ENCODE assay signal across 35 cellular contexts in genomic region chr6:112680076-112680475, GRCh38.
DNase-seq lines count a peak whose midpoint lies in the region; ATAC-seq and TF ChIP-seq lines count a peak whose summit lies in the region.
"Had no signal": no experiment of that assay in that cellular context is flagged by ENCODE, and none has a peak within 500 bp of the region (broad histone marks: within the 10 kb centered on the region; RNA-seq: fewer than 3 reads in every experiment).

No MANE protein-coding gene starts in this region.

- H3K36me3 Mint-ChIP-seq in CD8-positive, alpha-beta T cell = no peaks in the 10 kb centered on the region
- H3K36me3 Mint-ChIP-seq: immature natural killer cell; naive thymus-derived CD8-positive, alpha-beta T cell had no signal

- intact Hi-C loops in CD8-positive, alpha-beta T cell (cut with DNase I, micrococcal nuclease) = no loop called here

- H4K20me1 ChIP-seq in SK-N-SH (ENCODE audit: insufficient read depth) = no peaks in the 10 kb centered on the region

- CTCF ChIA-PET in SK-N-SH (lab: Yijun Ruan, JAX) = interaction anchor here (1.9 kb wide), 1 partner anchor 8 kb away, joined by 5 read pairs; no protein-coding TSS in a partner anchor
- CTCF ChIA-PET in CD8-positive, alpha-beta T cell (lab: Charles Lee) = no interaction called here

- H3F3A ChIP-seq in SK-N-SH (replicated peaks; ENCODE audit: insufficient read depth) = peaks cover 19% of the 10 kb centered on the region

- H3K9me2 ChIP-seq in SK-N-SH = no peaks in the 10 kb centered on the region

- no peak overlapping the region; the same call in 1 of the 2 replicates for H3K9ac ChIP-seq in SK-N-SH

- no peak overlapping the region; the same call in 1 of the 2 replicates for H3K4me2 ChIP-seq in SK-N-SH

- H3K27ac ChIP-seq in SK-N-SH (ENCODE audit: low read depth in 2 of 2, low read length in 1 of 2) = peak overlapping the region; percentile 1 to 47; a peak in 3 of 4 replicates
- no peak overlapping the region for H3K27ac ChIP-seq in CD8-positive, alpha-beta T cell (ENCODE audit: low read depth, low read length)
- H3K27ac ChIP-seq: C4-2B, cardiac muscle cell, left ventricle myocardium inferior, skin epidermis, tibial artery had no signal

- H3K27me3 Mint-ChIP-seq in CD8-positive, alpha-beta T cell (ENCODE audit: low read depth) = no peaks in the 10 kb centered on the region
- H3K27me3 Mint-ChIP-seq: effector memory CD8-positive, alpha-beta T cell; stimulated activated naive CD8-positive, alpha-beta T cell treated with anti-CD3 and anti-CD28 coated beads, Interleukin-15, amount 100 ng/mL, for 72 hours had no signal

- H3K27me3 ChIP-seq in SK-N-SH (ENCODE audit: insufficient read depth) = no peaks in the 10 kb centered on the region
- H3K27me3 ChIP-seq in CD8-positive, alpha-beta T cell (ENCODE audit: insufficient read depth, low read length) = no peaks in the 10 kb centered on the region
- H3K27me3 ChIP-seq: cardiac muscle cell, tibial artery had no signal

- H3K27ac Mint-ChIP-seq in CD8-positive, alpha-beta T cell = no peak overlapping the region
- H3K27ac Mint-ChIP-seq: activated T-helper 1 cell treated with anti-CD3 and anti-CD28 coated beads, Interleukin-12 subunit alpha, Interleukin-12 subunit beta, Interleukin-2, Interleukin-4 antibody, amounts not matched to agents 30 ng/mL and 10 ng/mL and 1 ng/mL, durations not matched to agents 14 hours and 24 hours and 36 hours; effector memory CD8-positive, alpha-beta T cell; immature natural killer cell; naive thymus-derived CD8-positive, alpha-beta T cell; stimulated activated naive CD8-positive, alpha-beta T cell treated with anti-CD3 and anti-CD28 coated beads, Interleukin-15, amount 100 ng/mL, for 72 hours had no signal

- TF ChIP-seq CTCF in AG10803 (conservative IDR thresholded peaks at IDR 0.05; ENCODE audit: low read length) = no peak
- TF ChIP-seq CTCF in SK-N-SH (IDR thresholded peaks at IDR 0.05) = no peak
- no peak for TF ChIP-seq CTCF in GM20000 (IDR thresholded peaks at IDR 0.05; ENCODE audit: extremely low read depth, missing control alignments)
- no peak for TF ChIP-seq CTCF in CD8-positive, alpha-beta T cell (IDR thresholded peaks at IDR 0.05)

- no peaks in the 10 kb centered on the region for H3K4me1 Mint-ChIP-seq in CD8-positive, alpha-beta T cell (ENCODE audit: low read depth)
- H3K4me1 Mint-ChIP-seq: immature natural killer cell; naive thymus-derived CD8-positive, alpha-beta T cell; stimulated activated naive CD8-positive, alpha-beta T cell treated with anti-CD3 and anti-CD28 coated beads, Interleukin-15, amount 100 ng/mL, for 72 hours had no signal

- no peak for TF ChIP-seq EP300 in SK-N-SH (IDR thresholded peaks at IDR 0.05; ENCODE audit: borderline replicate concordance in 1 of 2, low read depth in 1 of 2, low read length in 1 of 2)

- no peak for ATAC-seq in HG03460 (IDR thresholded peaks at IDR 0.05; ENCODE audit: unreplicated experiment)
- ATAC-seq in CD8-positive, alpha-beta T cell = no peak
- no peak for ATAC-seq in HG02610 (IDR thresholded peaks at IDR 0.05; ENCODE audit: unreplicated experiment)
- ATAC-seq: effector memory CD8-positive, alpha-beta T cell; esophagus mucosa; GM12878; naive thymus-derived CD8-positive, alpha-beta T cell; stimulated activated naive CD8-positive, alpha-beta T cell treated with anti-CD3 and anti-CD28 coated beads, Interleukin-15, amount 100 ng/mL, for 72 hours had no signal

- TF ChIP-seq RAD21 in SK-N-SH (IDR thresholded peaks at IDR 0.05; ENCODE audit: low read length) = no peak

- no peaks in the 10 kb centered on the region; a peak in 1 of 4 replicates for H3K4me1 ChIP-seq in SK-N-SH (ENCODE audit: control insufficient read depth in 1 of 2, insufficient read depth in 2 of 2, low read depth in 1 of 2, low read length in 1 of 2)
- no peaks in the 10 kb centered on the region for H3K4me1 ChIP-seq in CD8-positive, alpha-beta T cell (ENCODE audit: insufficient read depth, low read length)
- H3K4me1 ChIP-seq: left ventricle myocardium inferior had no signal

- no peak overlapping the region for H3K4me3 ChIP-seq in AG10803 (ENCODE audit: low read length)
- no peak overlapping the region for H3K4me3 ChIP-seq in SK-N-SH (ENCODE audit: low read depth in 2 of 2, low read length in 1 of 2)
- H3K4me3 ChIP-seq in CD8-positive, alpha-beta T cell (ENCODE audit: low read depth, low read length) = no peak overlapping the region
- H3K4me3 ChIP-seq: cardiac muscle cell, GM12878, left ventricle myocardium inferior, skin epidermis, tibial artery had no signal

- no peaks in the 10 kb centered on the region for H3K36me3 ChIP-seq in SK-N-SH (replicated peaks in 1 of 2; ENCODE audit: control insufficient read depth in 1 of 2, insufficient read depth in 2 of 2, low read length in 1 of 2)
- no peaks in the 10 kb centered on the region for H3K36me3 ChIP-seq in CD8-positive, alpha-beta T cell (ENCODE audit: insufficient read depth, low read length)
- H3K36me3 ChIP-seq: cardiac muscle cell, left ventricle myocardium inferior, tibial artery had no signal

- peak overlapping the region; percentile 72 for H2AFZ ChIP-seq in SK-N-SH (ENCODE audit: low read depth)

- H3K9me3 ChIP-seq in SK-N-SH = no peaks in the 10 kb centered on the region
- H3K9me3 ChIP-seq in CD8-positive, alpha-beta T cell (ENCODE audit: low read length) = no peaks in the 10 kb centered on the region
- H3K9me3 ChIP-seq: tibial artery had no signal

- H3K4me3 Mint-ChIP-seq in CD8-positive, alpha-beta T cell = no peak overlapping the region
- H3K4me3 Mint-ChIP-seq: activated T-helper 1 cell treated with anti-CD3 and anti-CD28 coated beads, Interleukin-12 subunit alpha, Interleukin-12 subunit beta, Interleukin-2, Interleukin-4 antibody, amounts not matched to agents 30 ng/mL and 10 ng/mL and 1 ng/mL, durations not matched to agents 14 hours and 24 hours and 36 hours; effector memory CD8-positive, alpha-beta T cell; immature natural killer cell; naive thymus-derived CD8-positive, alpha-beta T cell; stimulated activated naive CD8-positive, alpha-beta T cell treated with anti-CD3 and anti-CD28 coated beads, Interleukin-15, amount 100 ng/mL, for 72 hours had no signal

- no peaks in the 10 kb centered on the region for H3K79me2 ChIP-seq in SK-N-SH (ENCODE audit: insufficient read depth)

- no peaks in the 10 kb centered on the region for H3K9me3 Mint-ChIP-seq in CD8-positive, alpha-beta T cell
- H3K9me3 Mint-ChIP-seq: activated T-helper 1 cell treated with anti-CD3 and anti-CD28 coated beads, Interleukin-12 subunit alpha, Interleukin-12 subunit beta, Interleukin-2, Interleukin-4 antibody, amounts not matched to agents 30 ng/mL and 10 ng/mL and 1 ng/mL, durations not matched to agents 14 hours and 24 hours and 36 hours had no signal

- DNase-seq in AG10803 (ENCODE audit: low read depth) (peak; percentile 51), SK-N-SH (no peak), fibroblast of peridontal ligament (ENCODE audit: extremely low read depth) (peak; percentile 69), renal cortical epithelial cell (ENCODE audit: low read depth) (peak; percentile 44), GM20000 (ENCODE audit: low spot score) (no peak)
- DNase-seq in CD8-positive, alpha-beta T cell = no peak
- DNase-seq: activated CD4-positive, CD25-positive, alpha-beta regulatory T cell; activated CD8-positive, alpha-beta memory T cell treated with anti-CD3 and anti-CD28 coated beads, Interleukin-2, amount 50 U/mL, for 4 hours; activated naive CD4-positive, alpha-beta T cell treated with anti-CD3 and anti-CD28 coated beads, Interleukin-2, amount 50 U/mL, for 16 hours; amygdala; cortex of kidney; DND-41; effector memory CD8-positive, alpha-beta T cell; hypothalamus; immature natural killer cell; left ventricle myocardium inferior; naive thymus-derived CD8-positive, alpha-beta T cell; NCI-H1048; NCI-H187 treated with DMSO at 0.1 percent for 48 hours; NCI-H524; NK-92 treated with Interleukin-12 subunit alpha and Interleukin-12 subunit beta, amount 100 ng/mL, for 24 hours; nucleus accumbens; SHP77 treated with DMSO at 0.1 percent for 48 hours; stimulated activated CD4-positive, alpha-beta T cell treated with anti-CD3 and anti-CD28 coated beads, Interleukin-1b, Interleukin-23, amount 100 ng/mL, for 48 hours; stimulated activated CD8-positive, alpha-beta memory T cell treated with anti-CD3 and anti-CD28 coated beads, Interleukin-4, amount 100 ng/mL, for 48 hours; stimulated activated naive CD8-positive, alpha-beta T cell treated with anti-CD3 and anti-CD28 coated beads, Interleukin-15, amount 100 ng/mL, for 72 hours; tibial artery had no signal

- POLR2A ChIA-PET in SK-N-SH (lab: Yijun Ruan, JAX) = no interaction called here
- POLR2A ChIA-PET in CD8-positive, alpha-beta T cell (lab: Charles Lee) = no interaction called here

TF ChIP-seq in SK-N-SH, 30 proteins besides CTCF, POLR2A, EP300 and RAD21 (continues in another document):
- no peak for TF ChIP-seq NFIC (IDR thresholded peaks at IDR 0.05; ENCODE audit: borderline replicate concordance)
- TF ChIP-seq RCOR1 (IDR thresholded peaks at IDR 0.05; ENCODE audit: low read length) = no peak
- no peak for TF ChIP-seq MXI1 (IDR thresholded peaks at IDR 0.05; ENCODE audit: low read depth, low read length)
- no peak for TF ChIP-seq EZH2phosphoT487 (IDR thresholded peaks at IDR 0.05; ENCODE audit: borderline replicate concordance, low read depth)
- TF ChIP-seq RFX5 (IDR thresholded peaks at IDR 0.05; ENCODE audit: low read length) = no peak
- no peak for TF ChIP-seq MEF2A (IDR thresholded peaks at IDR 0.05; ENCODE audit: borderline replicate concordance, low read depth)
- no peak for TF ChIP-seq RXRA (IDR thresholded peaks at IDR 0.05; ENCODE audit: borderline replicate concordance, low read depth)
- no peak for TF ChIP-seq GATA2 (CRISPR knock-in tag; IDR thresholded peaks at IDR 0.05)
- TF ChIP-seq ELF1 (IDR thresholded peaks at IDR 0.05) = no peak
- no peak for TF ChIP-seq POLR2AphosphoS5 (IDR thresholded peaks at IDR 0.05; ENCODE audit: low read depth, low read length)
- TF ChIP-seq USF2 (IDR thresholded peaks at IDR 0.05; ENCODE audit: borderline replicate concordance, low read depth, low read length) = no peak
- TF ChIP-seq GABPA (IDR thresholded peaks at IDR 0.05; ENCODE audit: low read depth) = no peak
- no peak for TF ChIP-seq MAX (IDR thresholded peaks at IDR 0.05; ENCODE audit: low read depth)
- TF ChIP-seq FOSL2 (IDR thresholded peaks at IDR 0.05; ENCODE audit: borderline replicate concordance, low read depth) = no peak
- no peak for TF ChIP-seq FOXM1 (IDR thresholded peaks at IDR 0.05; ENCODE audit: low read depth)

Comparison
In these comparisons a context has a peak if more than half of its experiments do, and no peak if none do; other contexts are left out.
1. DNase-seq: peak in AG10803 (single experiment), fibroblast of peridontal ligament (single experiment) and renal cortical epithelial cell (single experiment); none in SK-N-SH (single experiment), GM20000 (single experiment) and CD8-positive, alpha-beta T cell (0 of 7).